ENCODE assay signal across 1 cellular context in the genomic region with DNA sequence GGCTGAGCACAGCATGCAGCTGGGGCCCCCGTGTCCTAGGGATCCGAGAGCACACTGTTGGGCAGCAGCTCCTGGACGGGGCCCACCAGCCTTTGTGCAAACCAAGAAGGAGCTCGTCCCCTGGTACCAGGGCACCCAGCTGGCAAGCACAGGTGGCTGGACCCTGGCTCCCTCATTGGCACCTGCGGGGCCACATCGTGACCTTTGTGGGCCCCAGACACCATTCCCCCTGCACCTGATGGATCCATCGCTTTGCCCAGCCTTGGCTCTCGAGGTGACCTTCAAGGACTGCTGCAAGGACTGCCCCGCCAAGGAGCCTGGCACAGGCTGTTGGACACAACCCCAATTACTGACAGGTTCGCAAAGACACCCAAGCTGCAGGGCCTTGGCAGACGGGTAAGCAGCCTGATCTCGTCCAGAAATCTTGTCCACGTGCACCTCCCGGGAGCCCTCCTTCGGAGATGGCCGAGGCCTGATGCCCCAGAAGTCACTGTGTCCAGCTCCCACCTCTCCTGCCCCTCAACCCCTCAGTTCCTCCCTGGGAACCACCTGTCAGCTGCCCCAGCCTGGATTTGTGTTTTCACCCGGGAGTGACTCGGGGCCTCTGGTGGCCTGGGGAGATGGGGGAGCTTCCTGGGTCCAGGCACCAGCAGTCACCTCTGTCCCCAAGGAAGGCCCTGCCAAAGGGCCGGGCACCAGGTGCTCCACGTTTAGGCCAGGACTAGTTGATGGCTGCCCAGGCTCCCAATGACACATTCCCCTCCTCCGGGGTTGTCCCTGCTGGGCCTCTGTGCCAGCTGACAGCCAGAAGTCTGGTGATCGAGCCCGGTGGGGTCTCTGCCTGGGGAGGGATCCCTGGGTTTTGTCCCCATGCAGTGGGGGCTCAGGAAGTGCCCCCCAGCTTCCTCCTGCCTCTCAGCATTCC.
TF ChIP-seq lines count a peak whose summit lies in the region.

No MANE protein-coding gene starts in this region.

TF ChIP-seq in GM23338, 12 proteins besides CTCF, POLR2A, EP300 and RAD21 (continued from another document):
- TF ChIP-seq, protein P1, sequence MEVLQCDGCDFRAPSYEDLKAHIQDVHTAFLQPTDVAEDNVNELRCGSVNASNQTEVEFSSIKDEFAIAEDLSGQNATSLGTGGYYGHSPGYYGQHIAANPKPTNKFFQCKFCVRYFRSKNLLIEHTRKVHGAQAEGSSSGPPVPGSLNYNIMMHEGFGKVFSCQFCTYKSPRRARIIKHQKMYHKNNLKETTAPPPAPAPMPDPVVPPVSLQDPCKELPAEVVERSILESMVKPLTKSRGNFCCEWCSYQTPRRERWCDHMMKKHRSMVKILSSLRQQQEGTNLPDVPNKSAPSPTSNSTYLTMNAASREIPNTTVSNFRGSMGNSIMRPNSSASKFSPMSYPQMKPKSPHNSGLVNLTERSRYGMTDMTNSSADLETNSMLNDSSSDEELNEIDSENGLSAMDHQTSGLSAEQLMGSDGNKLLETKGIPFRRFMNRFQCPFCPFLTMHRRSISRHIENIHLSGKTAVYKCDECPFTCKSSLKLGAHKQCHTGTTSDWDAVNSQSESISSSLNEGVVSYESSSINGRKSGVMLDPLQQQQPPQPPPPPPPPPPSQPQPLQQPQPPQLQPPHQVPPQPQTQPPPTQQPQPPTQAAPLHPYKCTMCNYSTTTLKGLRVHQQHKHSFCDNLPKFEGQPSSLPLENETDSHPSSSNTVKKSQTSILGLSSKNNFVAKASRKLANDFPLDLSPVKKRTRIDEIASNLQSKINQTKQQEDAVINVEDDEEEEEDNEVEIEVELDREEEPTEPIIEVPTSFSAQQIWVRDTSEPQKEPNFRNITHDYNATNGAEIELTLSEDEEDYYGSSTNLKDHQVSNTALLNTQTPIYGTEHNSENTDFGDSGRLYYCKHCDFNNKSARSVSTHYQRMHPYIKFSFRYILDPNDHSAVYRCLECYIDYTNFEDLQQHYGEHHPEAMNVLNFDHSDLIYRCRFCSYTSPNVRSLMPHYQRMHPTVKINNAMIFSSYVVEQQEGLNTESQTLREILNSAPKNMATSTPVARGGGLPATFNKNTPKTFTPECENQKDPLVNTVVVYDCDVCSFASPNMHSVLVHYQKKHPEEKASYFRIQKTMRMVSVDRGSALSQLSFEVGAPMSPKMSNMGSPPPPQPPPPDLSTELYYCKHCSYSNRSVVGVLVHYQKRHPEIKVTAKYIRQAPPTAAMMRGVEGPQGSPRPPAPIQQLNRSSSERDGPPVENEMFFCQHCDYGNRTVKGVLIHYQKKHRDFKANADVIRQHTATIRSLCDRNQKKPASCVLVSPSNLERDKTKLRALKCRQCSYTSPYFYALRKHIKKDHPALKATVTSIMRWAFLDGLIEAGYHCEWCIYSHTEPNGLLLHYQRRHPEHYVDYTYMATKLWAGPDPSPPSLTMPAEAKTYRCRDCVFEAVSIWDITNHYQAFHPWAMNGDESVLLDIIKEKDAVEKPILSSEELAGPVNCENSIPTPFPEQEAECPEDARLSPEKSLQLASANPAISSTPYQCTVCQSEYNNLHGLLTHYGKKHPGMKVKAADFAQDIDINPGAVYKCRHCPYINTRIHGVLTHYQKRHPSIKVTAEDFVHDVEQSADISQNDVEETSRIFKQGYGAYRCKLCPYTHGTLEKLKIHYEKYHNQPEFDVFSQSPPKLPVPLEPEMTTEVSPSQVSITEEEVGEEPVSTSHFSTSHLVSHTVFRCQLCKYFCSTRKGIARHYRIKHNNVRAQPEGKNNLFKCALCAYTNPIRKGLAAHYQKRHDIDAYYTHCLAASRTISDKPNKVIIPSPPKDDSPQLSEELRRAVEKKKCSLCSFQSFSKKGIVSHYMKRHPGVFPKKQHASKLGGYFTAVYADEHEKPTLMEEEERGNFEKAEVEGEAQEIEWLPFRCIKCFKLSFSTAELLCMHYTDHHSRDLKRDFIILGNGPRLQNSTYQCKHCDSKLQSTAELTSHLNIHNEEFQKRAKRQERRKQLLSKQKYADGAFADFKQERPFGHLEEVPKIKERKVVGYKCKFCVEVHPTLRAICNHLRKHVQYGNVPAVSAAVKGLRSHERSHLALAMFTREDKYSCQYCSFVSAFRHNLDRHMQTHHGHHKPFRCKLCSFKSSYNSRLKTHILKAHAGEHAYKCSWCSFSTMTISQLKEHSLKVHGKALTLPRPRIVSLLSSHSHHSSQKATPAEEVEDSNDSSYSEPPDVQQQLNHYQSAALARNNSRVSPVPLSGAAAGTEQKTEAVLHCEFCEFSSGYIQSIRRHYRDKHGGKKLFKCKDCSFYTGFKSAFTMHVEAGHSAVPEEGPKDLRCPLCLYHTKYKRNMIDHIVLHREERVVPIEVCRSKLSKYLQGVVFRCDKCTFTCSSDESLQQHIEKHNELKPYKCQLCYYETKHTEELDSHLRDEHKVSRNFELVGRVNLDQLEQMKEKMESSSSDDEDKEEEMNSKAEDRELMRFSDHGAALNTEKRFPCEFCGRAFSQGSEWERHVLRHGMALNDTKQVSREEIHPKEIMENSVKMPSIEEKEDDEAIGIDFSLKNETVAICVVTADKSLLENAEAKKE (CRISPR knock-in tag; IDR thresholded peaks at IDR 0.05), result no peak
- TF ChIP-seq EZH2phosphoT487 (IDR thresholded peaks at IDR 0.05; ENCODE audit: unreplicated experiment) (no peak), NANOG (IDR thresholded peaks at IDR 0.05; ENCODE audit: borderline replicate concordance) (no peak)
TF ChIP-seq in GM23338: peak in this region for 0.
